ENCODE assay signal across 11 cellular contexts in the genomic region with DNA sequence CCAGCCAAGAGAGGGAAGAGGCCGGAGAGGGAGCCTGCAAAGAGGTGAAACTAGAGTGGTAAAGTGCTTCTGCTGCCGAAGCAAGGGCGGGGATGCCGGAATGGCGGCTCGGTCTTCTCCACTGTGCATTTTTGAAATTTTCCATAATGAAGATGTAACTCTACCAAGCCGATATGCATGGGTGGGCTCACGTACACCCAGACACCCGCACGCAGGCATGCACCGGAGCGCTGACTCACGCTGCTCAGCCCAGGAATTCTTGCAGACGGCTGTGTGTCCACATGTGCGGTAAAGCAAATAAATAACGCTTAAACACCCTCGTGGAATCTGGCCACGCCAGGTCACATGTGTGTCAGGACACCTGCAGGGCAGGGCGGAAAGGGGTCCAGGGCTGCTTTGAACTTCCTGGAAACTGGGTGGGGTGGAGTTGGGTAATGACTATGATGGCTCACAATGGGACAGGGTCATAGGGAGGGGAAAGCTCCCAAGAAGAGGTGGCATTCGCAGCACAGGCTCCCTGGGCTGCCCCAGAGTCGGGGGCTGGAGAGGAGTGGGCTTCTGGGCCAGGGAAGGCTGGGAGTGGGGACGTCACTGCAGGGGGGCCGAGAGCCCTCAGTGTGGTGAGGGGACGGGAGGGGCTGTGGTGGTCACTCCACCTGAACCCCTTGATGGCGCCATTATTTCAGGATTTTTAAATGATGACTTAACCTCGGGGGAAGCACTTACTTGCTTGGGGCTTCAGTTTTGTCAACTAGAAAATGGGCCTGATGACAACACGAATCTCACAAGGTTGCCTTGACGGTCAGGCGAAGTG.
DNase-seq lines count a peak whose midpoint lies in the region; FAIRE-seq and TF ChIP-seq lines count a peak whose summit lies in the region.
"Had no signal": no experiment of that assay in that cellular context is flagged by ENCODE, and none has a peak within 500 bp of the region (broad histone marks: within the 10 kb centered on the region; RNA-seq: fewer than 3 reads in every experiment).

No MANE protein-coding gene starts in this region.

- H3K9me3 ChIP-seq in SJCRH30 (replicated peaks) (no peaks in the 10 kb centered on the region), smooth muscle cell (replicated peaks; ENCODE audit: low read depth) (no peaks in the 10 kb centered on the region), spleen (no peaks in the 10 kb centered on the region)

- H3K36me3 ChIP-seq in SJCRH30 (no peaks in the 10 kb centered on the region), smooth muscle cell (ENCODE audit: low read depth) (no peaks in the 10 kb centered on the region), spleen (no peaks in the 10 kb centered on the region)

- intact Hi-C loops in spleen (cut with DNase I; ENCODE audit: low total_unique reads) = no loop called here

- H3K4me3 ChIP-seq in SJCRH30 = peak overlapping the region; percentile 34
- no peak overlapping the region for H3K4me3 ChIP-seq in smooth muscle cell
- H3K4me3 ChIP-seq in spleen = no peak overlapping the region

- H3K27ac ChIP-seq in SJCRH30 (peak overlapping the region; percentile 14; the same call in 1 of the 2 replicates), smooth muscle cell (ENCODE audit: low read depth) (peak overlapping the region; percentile 80), spleen (no peak overlapping the region)

- peak overlapping the region; percentile 43 for H3K9ac ChIP-seq in smooth muscle cell (ENCODE audit: low read depth)

- 47% methylated on average over 29 of the region's 29 CpGs for WGBS in smooth muscle cell (ENCODE audit: low lambda C conversion rate)
- WGBS in spleen, 5 donors = 69 to 80% (median 73%) methylated on average over 29 of the region's 29 CpGs

- H3K27me3 ChIP-seq in SJCRH30 = no peaks in the 10 kb centered on the region
- H3K27me3 ChIP-seq in smooth muscle cell (ENCODE audit: low read depth) = no peaks in the 10 kb centered on the region
- H3K27me3 ChIP-seq in spleen (replicated peaks in 1 of 7) = peaks cover 0 to 19% (median 0%) of the 10 kb centered on the region in 7 donors

- FAIRE-seq in H54 (lab: Jason Lieb, UNC) = peak; percentile 41
- FAIRE-seq: islet of Langerhans had no signal

- TF ChIP-seq CTCF in smooth muscle cell (IDR thresholded peaks at IDR 0.05; ENCODE audit: borderline replicate concordance, insufficient read depth, poor library complexity, severe bottlenecking) = no peak
- TF ChIP-seq CTCF in spleen (IDR thresholded peaks at IDR 0.05 in 8 of 11, conservative IDR thresholded peaks at IDR 0.05 in 3 of 11) = no peak

- peak overlapping the region; percentile 68 for H3K4me2 ChIP-seq in smooth muscle cell

- no peak overlapping the region for H2AFZ ChIP-seq in smooth muscle cell (ENCODE audit: low read depth)

- H3K4me1 ChIP-seq in SJCRH30 (peaks cover 11% of the 10 kb centered on the region), smooth muscle cell (ENCODE audit: low read depth) (no peaks in the 10 kb centered on the region), spleen (no peaks in the 10 kb centered on the region)

- DNase-seq in H54 (ENCODE audit: insufficient read length, low spot score) = peak; percentile 72
- DNase-seq in SJCRH30 = peak; percentile 44 to 61
- peak; percentile 93 for DNase-seq in iris pigment epithelial cell (ENCODE audit: low read depth)
- DNase-seq in smooth muscle cell (lab: John Stamatoyannopoulos, UW; ENCODE audit: unreplicated experiment) = no peak
- no peak for DNase-seq in GDM1 (lab: John Stamatoyannopoulos, UW)
- DNase-seq in spleen = no peak
- no peak for DNase-seq in NCI-H1092 treated with DMSO at 0.1 percent for 48 hours (lab: John Stamatoyannopoulos, UW)
- DNase-seq: activated T-cell treated with anti-CD3 and anti-CD28 coated beads for 4 hours, cortex of kidney, SHP77 treated with DMSO at 0.1 percent for 48 hours had no signal

- H3K79me2 ChIP-seq in smooth muscle cell (ENCODE audit: low read depth) = no peaks in the 10 kb centered on the region

- no peaks in the 10 kb centered on the region for H4K20me1 ChIP-seq in smooth muscle cell (ENCODE audit: low read depth)

- TF ChIP-seq POLR2A in H54 (IDR thresholded peaks at IDR 0.05; ENCODE audit: low read depth, low read length) = no peak
- TF ChIP-seq POLR2A in spleen (IDR thresholded peaks at IDR 0.05) = no peak

- no peaks in the 10 kb centered on the region for H3F3A ChIP-seq in smooth muscle cell (ENCODE audit: low read depth)

Comparison
In these comparisons a context has a peak if more than half of its experiments do, and no peak if none do; other contexts are left out.
1. DNase-seq: peak in H54 (single experiment), SJCRH30 (2 of 2) and iris pigment epithelial cell (single experiment); none in smooth muscle cell (single experiment), GDM1 (single experiment), spleen (single experiment) and NCI-H1092 treated with DMSO at 0.1 percent for 48 hours (single experiment).
2. H3K27ac ChIP-seq: peak in SJCRH30 (single experiment) and smooth muscle cell (single experiment); none in spleen (0 of 8).